Comparison of ENCODE assay signal across 1 cellular context in genomic region chr3:18423401-18424212, GRCh38.
A peak's percentile ranks its signal among the peaks of the same experiment; 100 is the strongest.
TF ChIP-seq lines count a peak whose summit lies in the region.

No MANE protein-coding gene starts in this region.

TF ChIP-seq in HepG2, 621 proteins besides CTCF, POLR2A, EP300 and RAD21 (continued from another document):
- TF ChIP-seq, protein P1, sequence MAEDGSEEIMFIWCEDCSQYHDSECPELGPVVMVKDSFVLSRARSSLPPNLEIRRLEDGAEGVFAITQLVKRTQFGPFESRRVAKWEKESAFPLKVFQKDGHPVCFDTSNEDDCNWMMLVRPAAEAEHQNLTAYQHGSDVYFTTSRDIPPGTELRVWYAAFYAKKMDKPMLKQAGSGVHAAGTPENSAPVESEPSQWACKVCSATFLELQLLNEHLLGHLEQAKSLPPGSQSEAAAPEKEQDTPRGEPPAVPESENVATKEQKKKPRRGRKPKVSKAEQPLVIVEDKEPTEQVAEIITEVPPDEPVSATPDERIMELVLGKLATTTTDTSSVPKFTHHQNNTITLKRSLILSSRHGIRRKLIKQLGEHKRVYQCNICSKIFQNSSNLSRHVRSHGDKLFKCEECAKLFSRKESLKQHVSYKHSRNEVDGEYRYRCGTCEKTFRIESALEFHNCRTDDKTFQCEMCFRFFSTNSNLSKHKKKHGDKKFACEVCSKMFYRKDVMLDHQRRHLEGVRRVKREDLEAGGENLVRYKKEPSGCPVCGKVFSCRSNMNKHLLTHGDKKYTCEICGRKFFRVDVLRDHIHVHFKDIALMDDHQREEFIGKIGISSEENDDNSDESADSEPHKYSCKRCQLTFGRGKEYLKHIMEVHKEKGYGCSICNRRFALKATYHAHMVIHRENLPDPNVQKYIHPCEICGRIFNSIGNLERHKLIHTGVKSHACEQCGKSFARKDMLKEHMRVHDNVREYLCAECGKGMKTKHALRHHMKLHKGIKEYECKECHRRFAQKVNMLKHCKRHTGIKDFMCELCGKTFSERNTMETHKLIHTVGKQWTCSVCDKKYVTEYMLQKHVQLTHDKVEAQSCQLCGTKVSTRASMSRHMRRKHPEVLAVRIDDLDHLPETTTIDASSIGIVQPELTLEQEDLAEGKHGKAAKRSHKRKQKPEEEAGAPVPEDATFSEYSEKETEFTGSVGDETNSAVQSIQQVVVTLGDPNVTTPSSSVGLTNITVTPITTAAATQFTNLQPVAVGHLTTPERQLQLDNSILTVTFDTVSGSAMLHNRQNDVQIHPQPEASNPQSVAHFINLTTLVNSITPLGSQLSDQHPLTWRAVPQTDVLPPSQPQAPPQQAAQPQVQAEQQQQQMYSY (CRISPR knock-in tag; IDR thresholded peaks at IDR 0.05): peak; percentile 98
- TF ChIP-seq ZC3H13 (CRISPR knock-in tag; IDR thresholded peaks at IDR 0.05) (no peak), EZH2 (conservative IDR thresholded peaks at IDR 0.05; ENCODE audit: low read depth, low read length) (0 out of 2 replicates have a peak, but pooled peaks have one; percentile 11), MED8 (CRISPR knock-in tag; IDR thresholded peaks at IDR 0.05; ENCODE audit: insufficient replicate concordance) (no peak)
